11 cellular contexts compared by ENCODE assay signal in genomic region chr2:211093743-211094303, GRCh38.
DNase-seq lines count a peak whose midpoint lies in the region; ATAC-seq and TF ChIP-seq lines count a peak whose summit lies in the region.
"Had no signal": no experiment of that assay in that cellular context is flagged by ENCODE, and none has a peak within 500 bp of the region (broad histone marks: within the 10 kb centered on the region; RNA-seq: fewer than 3 reads in every experiment).

No MANE protein-coding gene starts in this region.

- H3K4me1 ChIP-seq in left ventricle myocardium inferior: no peaks in the 10 kb centered on the region
- H3K4me1 ChIP-seq in IMR-90 (ENCODE audit: control insufficient read depth, insufficient read depth, low read length): no peaks in the 10 kb centered on the region
- H3K4me1 ChIP-seq in spleen: no peaks in the 10 kb centered on the region
- H3K4me1 ChIP-seq: adrenal gland had no signal

- H3K27me3 Mint-ChIP-seq in endothelial cell (ENCODE audit: unreplicated experiment): no peaks in the 10 kb centered on the region
- H3K27me3 Mint-ChIP-seq in activated CD4-positive, alpha-beta T cell treated with anti-CD3 and anti-CD28 coated beads for 36 hours: peaks cover 2% of the 10 kb centered on the region
- H3K27me3 Mint-ChIP-seq: T-cell had no signal

- CTCF ChIA-PET in IMR-90 (lab: Yijun Ruan, JAX): no interaction called here
- CTCF ChIA-PET in activated CD4-positive, alpha-beta T cell treated with anti-CD3 and anti-CD28 coated beads for 36 hours (lab: Charles Lee): interaction anchor here (1.0 to 1.2 kb wide), 2 partner anchors 8 to 1474 kb away, joined by 3 to 4 read pairs; no protein-coding TSS in a partner anchor

- H2AK9ac ChIP-seq in IMR-90 (replicated peaks; ENCODE audit: low read depth, low read length, poor library complexity): no peak overlapping the region

- WGBS in IMR-90 (ENCODE audit: extremely low coverage in 2 of 2, insufficient read length in 1 of 2), 2 experiments: no CpG with 5 or more reads among the region's 3 CpGs
- WGBS in spleen, 5 donors: 84 to 95% (median 85%) methylated on average over 3 of the region's 3 CpGs

- no peak overlapping the region for H4K8ac ChIP-seq in IMR-90 (ENCODE audit: low read depth in 2 of 2, low read length in 2 of 2)

- H3K4me2 ChIP-seq in IMR-90 (ENCODE audit: low read depth, low read length): no peak overlapping the region

- dilution Hi-C loops in IMR-90 (cut with HindIII; ENCODE audit: low sequenced_read_pairs, unreplicated experiment): no loop called here

- in situ Hi-C loops in IMR-90 (cut with MboI; ENCODE audit: low sequenced_read_pairs): no loop called here

- no peak overlapping the region for H2BK120ac ChIP-seq in IMR-90 (ENCODE audit: low read depth, low read length)

- H2BK20ac ChIP-seq in IMR-90 (ENCODE audit: low read depth, low read length): no peak overlapping the region

- H3K27ac ChIP-seq in left ventricle myocardium inferior (replicated peaks) (no peak overlapping the region), IMR-90 (ENCODE audit: insufficient read depth, low read length) (no peak overlapping the region), spleen (no peak overlapping the region)
- H3K27ac ChIP-seq: adrenal gland had no signal

- ATAC-seq in IMR-90 (ENCODE audit: low read depth): no peak
- ATAC-seq in activated CD4-positive, alpha-beta T cell treated with anti-CD3 and anti-CD28 coated beads for 36 hours: no peak
- ATAC-seq: left ventricle myocardium superior, T-cell had no signal

- H3K4ac ChIP-seq in IMR-90 (ENCODE audit: low read depth, low read length): no peak overlapping the region

- H3K23ac ChIP-seq in IMR-90 (ENCODE audit: low read depth, low read length): no peak overlapping the region

- no peaks in the 10 kb centered on the region for H3K36me3 Mint-ChIP-seq in endothelial cell (ENCODE audit: low read depth, unreplicated experiment)
- H3K36me3 Mint-ChIP-seq in activated CD4-positive, alpha-beta T cell treated with anti-CD3 and anti-CD28 coated beads for 36 hours (ENCODE audit: low read depth): no peaks in the 10 kb centered on the region
- H3K36me3 Mint-ChIP-seq: T-cell had no signal

- H4K20me1 ChIP-seq in IMR-90 (ENCODE audit: insufficient read depth, low read length): no peaks in the 10 kb centered on the region

- BruUV-seq in IMR-90 (replicated peaks; lab: Mats Ljungman, UMichigan): no TSS peak

- no peak overlapping the region for H4K5ac ChIP-seq in IMR-90 (ENCODE audit: low read depth, low read length)

- H3K4me3 ChIP-seq in left ventricle myocardium inferior (no peak overlapping the region), IMR-90 (ENCODE audit: insufficient read depth, low read depth, low read length) (no peak overlapping the region), spleen (no peak overlapping the region)
- H3K4me3 ChIP-seq: adrenal gland had no signal

- no peak overlapping the region for H3K4me3 Mint-ChIP-seq in endothelial cell (ENCODE audit: unreplicated experiment)
- no peak overlapping the region for H3K4me3 Mint-ChIP-seq in activated CD4-positive, alpha-beta T cell treated with anti-CD3 and anti-CD28 coated beads for 36 hours
- H3K4me3 Mint-ChIP-seq: T-cell had no signal

- no peak overlapping the region for H2BK15ac ChIP-seq in IMR-90 (ENCODE audit: low read depth, low read length)

- TF ChIP-seq POLR2A in IMR-90 (IDR thresholded peaks at IDR 0.05; ENCODE audit: low read depth, low read length) (no peak), spleen (IDR thresholded peaks at IDR 0.05) (no peak)

- no peak overlapping the region for H3K14ac ChIP-seq in IMR-90 (replicated peaks; ENCODE audit: low read depth, low read length)

- H2BK5ac ChIP-seq in IMR-90 (ENCODE audit: low read depth, low read length, poor library complexity, severe bottlenecking): no peak overlapping the region

- no peak overlapping the region for H4K91ac ChIP-seq in IMR-90 (ENCODE audit: insufficient read depth, low read depth, low read length)

- no peak for TF ChIP-seq RAD21 in IMR-90 (IDR thresholded peaks at IDR 0.05; ENCODE audit: low read length)

- peaks cover 8% of the 10 kb centered on the region for H3K9me3 Mint-ChIP-seq in endothelial cell (ENCODE audit: unreplicated experiment)
- H3K9me3 Mint-ChIP-seq in activated CD4-positive, alpha-beta T cell treated with anti-CD3 and anti-CD28 coated beads for 36 hours (ENCODE audit: low read depth): peaks cover 7% of the 10 kb centered on the region

- H3K9ac ChIP-seq in IMR-90 (ENCODE audit: low read depth, low read length): no peak overlapping the region

- no peak overlapping the region for H2AFZ ChIP-seq in IMR-90 (replicated peaks; ENCODE audit: low read length, poor library complexity)

- TF ChIP-seq CTCF in left ventricle myocardium inferior (IDR thresholded peaks at IDR 0.05; ENCODE audit: borderline replicate concordance) (peak; percentile 34), IMR-90 (conservative IDR thresholded peaks at IDR 0.05; ENCODE audit: low read depth, low read length) (peak; percentile 25; the same call in 1 of the 2 replicates), endothelial cell (IDR thresholded peaks at IDR 0.05; ENCODE audit: unreplicated experiment) (peak; percentile 43), spleen (IDR thresholded peaks at IDR 0.05 in 8 of 11, conservative IDR thresholded peaks at IDR 0.05 in 3 of 11) (no peak)

- H3K4me1 Mint-ChIP-seq in endothelial cell (ENCODE audit: unreplicated experiment): peaks cover 14% of the 10 kb centered on the region
- H3K4me1 Mint-ChIP-seq in activated CD4-positive, alpha-beta T cell treated with anti-CD3 and anti-CD28 coated beads for 36 hours: no peaks in the 10 kb centered on the region
- H3K4me1 Mint-ChIP-seq: T-cell had no signal

- H3K36me3 ChIP-seq in left ventricle myocardium inferior (no peaks in the 10 kb centered on the region), IMR-90 (ENCODE audit: control insufficient read depth, insufficient read depth, low read length) (no peaks in the 10 kb centered on the region), spleen (no peaks in the 10 kb centered on the region)
- H3K36me3 ChIP-seq: adrenal gland had no signal

- H3K9me1 ChIP-seq in IMR-90 (ENCODE audit: insufficient read depth, low read length): no peaks in the 10 kb centered on the region

- H3K9me3 ChIP-seq in left ventricle myocardium inferior (replicated peaks) (peaks cover 9% of the 10 kb centered on the region), IMR-90 (ENCODE audit: control insufficient read depth, insufficient read depth, low read length) (peaks cover 2% of the 10 kb centered on the region), spleen (peaks cover 0 to 6% (median 0%) of the 10 kb centered on the region in 8 donors)
- H3K9me3 ChIP-seq: adrenal gland had no signal

- H3K18ac ChIP-seq in IMR-90 (ENCODE audit: low read depth, low read length): no peak overlapping the region

- no peak overlapping the region for H3K56ac ChIP-seq in IMR-90 (ENCODE audit: extremely low read depth, insufficient read depth, low read length)

- POLR2A ChIA-PET in IMR-90 (lab: Charles Lee; ENCODE audit: unreplicated experiment): no interaction called here
- POLR2A ChIA-PET in activated CD4-positive, alpha-beta T cell treated with anti-CD3 and anti-CD28 coated beads for 36 hours (lab: Charles Lee): no interaction called here

- H2AK5ac ChIP-seq in IMR-90 (ENCODE audit: low read depth, low read length): no peak overlapping the region

- H3K27ac Mint-ChIP-seq in endothelial cell (ENCODE audit: unreplicated experiment): no peak overlapping the region
- H3K27ac Mint-ChIP-seq in activated CD4-positive, alpha-beta T cell treated with anti-CD3 and anti-CD28 coated beads for 36 hours: no peak overlapping the region
- H3K27ac Mint-ChIP-seq: T-cell had no signal

- H3K27me3 ChIP-seq in left ventricle myocardium inferior (ENCODE audit: low read depth) (no peaks in the 10 kb centered on the region), IMR-90 (ENCODE audit: control insufficient read depth, insufficient read depth, low read length) (no peaks in the 10 kb centered on the region), spleen (replicated peaks in 1 of 7) (no peaks in the 10 kb centered on the region)
- H3K27me3 ChIP-seq: adrenal gland had no signal

- no peak for DNase-seq in left ventricle myocardium inferior
- DNase-seq in cardiac septum (ENCODE audit: low spot score): no peak
- no peak for DNase-seq in IMR-90
- no peak for DNase-seq in endothelial cell (ENCODE audit: low spot score)
- DNase-seq in spleen: no peak
- DNase-seq in activated CD4-positive, alpha-beta T cell treated with anti-CD3 and anti-CD28 coated beads for 36 hours: no peak
- no peak for DNase-seq in GF-D8 (lab: John Stamatoyannopoulos, UW)
- DNase-seq in effector CD8-positive, alpha-beta T cell (lab: John Stamatoyannopoulos, UW): no peak
- DNase-seq: adrenal gland, left ventricle myocardium superior, T-cell had no signal

- H3K79me1 ChIP-seq in IMR-90 (ENCODE audit: low read depth in 1 of 2, low read length in 2 of 2): no peaks in the 10 kb centered on the region

- intact Hi-C loops in left ventricle myocardium inferior (cut with micrococcal nuclease): no loop called here
- intact Hi-C loops in cardiac septum (cut with DNase I): no loop called here
- intact Hi-C loops in IMR-90 (cut with micrococcal nuclease): no loop called here
- intact Hi-C loops in spleen (cut with DNase I; ENCODE audit: low total_unique reads): no loop called here
- intact Hi-C loops in activated CD4-positive, alpha-beta T cell treated with anti-CD3 and anti-CD28 coated beads for 36 hours (cut with DNase I, micrococcal nuclease): no loop called here

TF ChIP-seq in IMR-90, 13 proteins besides CTCF, POLR2A, EP300 and RAD21 (continues in another document):
- no peak for TF ChIP-seq BHLHE40 (IDR thresholded peaks at IDR 0.05; ENCODE audit: low read depth, low read length)
- TF ChIP-seq RCOR1 (IDR thresholded peaks at IDR 0.05; ENCODE audit: insufficient replicate concordance, low read length): no peak
- no peak for TF ChIP-seq NFE2L2 (IDR thresholded peaks at IDR 0.05; ENCODE audit: low read depth, low read length)
- TF ChIP-seq, protein P1, sequence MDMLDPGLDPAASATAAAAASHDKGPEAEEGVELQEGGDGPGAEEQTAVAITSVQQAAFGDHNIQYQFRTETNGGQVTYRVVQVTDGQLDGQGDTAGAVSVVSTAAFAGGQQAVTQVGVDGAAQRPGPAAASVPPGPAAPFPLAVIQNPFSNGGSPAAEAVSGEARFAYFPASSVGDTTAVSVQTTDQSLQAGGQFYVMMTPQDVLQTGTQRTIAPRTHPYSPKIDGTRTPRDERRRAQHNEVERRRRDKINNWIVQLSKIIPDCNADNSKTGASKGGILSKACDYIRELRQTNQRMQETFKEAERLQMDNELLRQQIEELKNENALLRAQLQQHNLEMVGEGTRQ (IDR thresholded peaks at IDR 0.05; ENCODE audit: low read depth, low read length): no peak

Comparison
In these comparisons a context has a peak if more than half of its experiments do, and no peak if none do; other contexts are left out.
1. CTCF ChIP-seq: peak in left ventricle myocardium inferior (single experiment), IMR-90 (single experiment) and endothelial cell (single experiment); none in spleen (0 of 11).